Comparison of ENCODE assay signal across 8 cellular contexts in genomic region chr22:20298803-20299735, GRCh38. TPM values are rescaled to one million over a fixed set of nuclear protein-coding genes. Genes with fewer than 3 reads are reported as not detected.
DNase-seq lines count a peak whose midpoint lies in the region; ATAC-seq, FAIRE-seq and TF ChIP-seq lines count a peak whose summit lies in the region.

No MANE protein-coding gene starts in this region.

- H3K4me2 ChIP-seq in BLaER1, result peak overlapping the region; percentile 96

- H3K27me3 ChIP-seq in BLaER1, result no peaks in the 10 kb centered on the region
- H3K27me3 ChIP-seq in adipocyte (replicated peaks; ENCODE audit: control insufficient read depth, insufficient read depth, low read length), result peaks cover 43% of the 10 kb centered on the region
- peaks cover 27% of the 10 kb centered on the region for H3K27me3 ChIP-seq in left ventricle myocardium inferior (ENCODE audit: low read depth)

- H3K36me3 ChIP-seq in BLaER1, result no peaks in the 10 kb centered on the region
- H3K36me3 ChIP-seq in adipocyte (ENCODE audit: control insufficient read depth, insufficient read depth, low read length, severe bottlenecking), result no peaks in the 10 kb centered on the region
- H3K36me3 ChIP-seq in left ventricle myocardium inferior, result no peaks in the 10 kb centered on the region

- no peaks in the 10 kb centered on the region for H3K9me3 ChIP-seq in BLaER1
- H3K9me3 ChIP-seq in adipocyte (ENCODE audit: control insufficient read depth, low read length), result no peaks in the 10 kb centered on the region
- no peaks in the 10 kb centered on the region for H3K9me3 ChIP-seq in left ventricle myocardium inferior (replicated peaks)

- no peaks in the 10 kb centered on the region for H4K20me1 ChIP-seq in BLaER1

- H3K27ac ChIP-seq in BLaER1 (no peak overlapping the region), left ventricle myocardium inferior (replicated peaks) (no peak overlapping the region)

- peak; percentile 75 for FAIRE-seq in urothelium cell line (lab: Jason Lieb, UNC)

- H3K4me3 ChIP-seq in BLaER1, result peak overlapping the region; percentile 68
- H3K4me3 ChIP-seq in adipocyte (ENCODE audit: low read length), result peak overlapping the region; percentile 66
- H3K4me3 ChIP-seq in left ventricle myocardium inferior, result peak overlapping the region; percentile 74

- DNase-seq in NCI-H1048 (lab: John Stamatoyannopoulos, UW) (peak; percentile 87), T-helper 1 cell (peak; percentile 84 to 91 (median 85)), adipocyte (ENCODE audit: low read depth) (peak; percentile 85), left ventricle myocardium inferior (peak; percentile 84), pulmonary artery endothelial cell (ENCODE audit: low read depth, low spot score) (peak; percentile 20), urothelium cell line (ENCODE audit: low spot score) (peak; percentile 94)

- H3K9ac ChIP-seq in BLaER1 (peak overlapping the region; percentile 55; the same call in 1 of the 2 replicates), adipocyte (ENCODE audit: low read length) (no peak overlapping the region)

- intact Hi-C loops in left ventricle myocardium inferior (cut with micrococcal nuclease), result no loop called here

- peak; percentile 51 for ATAC-seq in GM21423 (IDR thresholded peaks at IDR 0.05; ENCODE audit: unreplicated experiment)

- TF ChIP-seq CTCF in left ventricle myocardium inferior (IDR thresholded peaks at IDR 0.05; ENCODE audit: borderline replicate concordance), result no peak

- H3K4me1 ChIP-seq in BLaER1 (peaks cover 19% of the 10 kb centered on the region), adipocyte (ENCODE audit: control insufficient read depth, insufficient read depth, low read length) (peaks cover 3% of the 10 kb centered on the region), left ventricle myocardium inferior (peaks cover 18% of the 10 kb centered on the region)

RNA-seq across cellular contexts. Expression of gene DGCR6L, which starts 20.8 kb away (rescaled TPM):
- total RNA-seq in left ventricle myocardium inferior (45.2 TPM), pulmonary artery endothelial cell (40.2 and 43.1 TPM in 2 replicates)

RNA-seq across cellular contexts. Expression of gene RTN4R, which starts 31.0 kb away (rescaled TPM):
- 0.96 TPM for total RNA-seq in left ventricle myocardium inferior
- 0.32 and 0.46 TPM in 2 replicates for total RNA-seq in pulmonary artery endothelial cell

Comparison
In these comparisons a context has a peak if more than half of its experiments do, and no peak if none do; other contexts are left out.
1. DNase-seq: peak in every context shown above with its lines; median percentile 94 in urothelium cell line; 87 in NCI-H1048; 85 in T-helper 1 cell; 85 in adipocyte; 84 in left ventricle myocardium inferior; 20 in pulmonary artery endothelial cell.